ENCODE assay signal across 9 cellular contexts in the genomic region with DNA sequence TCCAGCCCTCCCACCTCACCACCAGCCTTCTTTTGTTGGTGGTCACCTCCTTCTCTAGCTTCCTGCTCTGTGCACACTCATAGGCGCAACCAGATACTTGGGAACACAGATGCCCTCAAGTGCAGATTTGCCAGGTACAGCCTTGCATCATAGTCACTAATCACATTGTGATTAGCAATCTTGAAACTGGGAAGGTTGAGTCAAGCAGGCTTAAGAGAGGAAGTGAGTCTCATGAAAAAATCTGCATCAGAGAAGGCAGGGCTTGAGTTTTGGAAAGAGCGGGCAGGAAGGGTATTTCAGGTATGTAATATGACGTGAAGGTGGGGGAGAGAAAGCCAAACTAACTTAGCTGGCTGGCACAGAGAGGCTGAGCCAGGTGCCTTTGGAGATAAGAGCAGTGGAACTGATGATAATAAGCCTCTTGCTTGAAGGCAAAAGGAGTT.
DNase-seq lines count a peak whose midpoint lies in the region; ATAC-seq and TF ChIP-seq lines count a peak whose summit lies in the region.
"Had no signal": no experiment of that assay in that cellular context is flagged by ENCODE, and none has a peak within 500 bp of the region (broad histone marks: within the 10 kb centered on the region; RNA-seq: fewer than 3 reads in every experiment).

No MANE protein-coding gene starts in this region.

- no peak overlapping the region for H3K4me3 ChIP-seq in epithelial cell of esophagus (ENCODE audit: low read length)

- ATAC-seq in HG03045 (IDR thresholded peaks at IDR 0.05; ENCODE audit: unreplicated experiment) = peak; percentile 30

- DNase-seq in NCI-H2107 (lab: John Stamatoyannopoulos, UW) (peak; percentile 43), NCI-H2107 treated with DMSO at 0.1 percent for 48 hours (lab: John Stamatoyannopoulos, UW; ENCODE audit: unreplicated experiment) (no peak), T follicular helper cell (ENCODE audit: low read depth) (peak; percentile 37), epithelial cell of esophagus (ENCODE audit: low read depth) (peak; percentile 99), DMS53 (lab: John Stamatoyannopoulos, UW) (no peak), ACHN (no peak)
- peak in 5 of 6 experiments; percentile 12 to 67 (median 59) for DNase-seq in stimulated activated naive CD4-positive, alpha-beta T cell (lab: John Stamatoyannopoulos, UW)
- DNase-seq: left cardiac atrium had no signal

- no peak for TF ChIP-seq CTCF in epithelial cell of esophagus (IDR thresholded peaks at IDR 0.05; ENCODE audit: insufficient read depth, low read depth, low read length, missing control alignments)

- in situ Hi-C loops in ACHN (cut with HindIII; ENCODE audit: low pct_ligation_motif_present, low pct_unique_long_range_greater_than_20kb, low sequenced_read_pairs) = no loop called here

Comparison
In these comparisons a context has a peak if more than half of its experiments do, and no peak if none do; other contexts are left out.
1. DNase-seq: peak in NCI-H2107 (single experiment), T follicular helper cell (single experiment), epithelial cell of esophagus (single experiment) and stimulated activated naive CD4-positive, alpha-beta T cell (5 of 6); none in NCI-H2107 treated with DMSO at 0.1 percent for 48 hours (single experiment), DMS53 (single experiment) and ACHN (single experiment).